8 cellular contexts compared by ENCODE assay signal in the genomic region with DNA sequence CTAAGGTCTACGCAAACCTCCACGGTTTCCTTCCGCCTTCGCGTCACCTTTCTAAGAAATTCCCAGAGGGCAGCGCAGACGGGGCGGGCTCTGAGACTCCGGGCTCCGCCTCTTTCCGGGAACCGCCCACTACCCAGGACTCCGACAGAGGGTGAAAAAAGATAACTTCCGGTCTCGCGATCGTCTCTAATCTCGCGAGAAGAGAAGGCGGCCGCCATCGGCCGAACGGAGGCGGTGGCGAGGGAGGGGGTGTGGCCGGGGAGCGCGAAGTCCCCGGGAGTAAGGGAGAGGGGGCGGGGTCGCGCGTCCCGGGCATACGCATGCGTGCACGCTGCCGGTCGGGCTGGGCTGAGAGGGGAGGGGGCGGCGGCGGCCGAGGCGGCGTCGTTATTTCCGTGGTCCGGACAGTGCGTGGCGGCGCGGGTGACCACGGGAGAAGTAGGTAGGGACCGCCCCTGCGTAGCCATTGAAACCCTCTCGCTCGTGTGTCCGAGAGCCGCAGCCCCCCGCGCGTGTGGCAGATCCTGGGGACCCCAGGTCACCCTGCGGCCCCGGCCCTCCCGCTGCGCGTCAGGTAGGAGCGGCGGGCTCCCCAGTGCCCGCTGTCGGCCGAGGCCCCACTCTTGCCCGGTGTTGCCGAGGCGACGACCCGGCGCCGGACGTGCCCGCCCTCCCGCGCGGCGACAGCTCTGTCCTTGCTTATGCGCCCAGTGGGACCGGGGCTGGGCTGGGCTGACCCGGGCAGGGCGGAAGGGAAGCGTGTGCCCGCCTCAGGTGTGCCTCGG. TPM values are rescaled to one million over a fixed set of nuclear protein-coding genes. Genes with fewer than 3 reads are reported as not detected.
DNase-seq lines count a peak whose midpoint lies in the region; ATAC-seq and TF ChIP-seq lines count a peak whose summit lies in the region.

A gene (plus strand): TSS at position 315 of the 785 bp plus-strand sequence. CDS start 1,014 bp downstream, outside the sequence.

- H3K36me3 ChIP-seq in smooth muscle cell (ENCODE audit: low read depth): peaks cover 5% of the 10 kb centered on the region

- H3K27ac Mint-ChIP-seq in WTC11: peak within 1 kb of the TSS; percentile 100

- H3K4me3 ChIP-seq in AG04449 (ENCODE audit: low read depth, low read length): peak within 1 kb of the TSS; percentile 79
- peak within 1 kb of the TSS; percentile 84 to 96 for H3K4me3 ChIP-seq in cardiac fibroblast (replicated peaks in 1 of 2; ENCODE audit: low read depth in 2 of 2, low read length in 2 of 2)
- H3K4me3 ChIP-seq in smooth muscle cell: peak within 1 kb of the TSS; percentile 96

- H3K4me2 ChIP-seq in smooth muscle cell: peak within 1 kb of the TSS; percentile 100

- 1% methylated on average over 57 of the region's 93 CpGs for WGBS in smooth muscle cell (ENCODE audit: low lambda C conversion rate)

- peaks cover 49% of the 10 kb centered on the region for H3K79me2 ChIP-seq in smooth muscle cell (ENCODE audit: low read depth)

- TF ChIP-seq CTCF in AG04449 (IDR thresholded peaks at IDR 0.05; ENCODE audit: insufficient read depth, low read length, missing control alignments) (no peak), WTC11 (IDR thresholded peaks at IDR 0.05) (no peak), cardiac fibroblast (IDR thresholded peaks at IDR 0.05; ENCODE audit: low read depth, low read length) (no peak), smooth muscle cell (IDR thresholded peaks at IDR 0.05; ENCODE audit: borderline replicate concordance, insufficient read depth, poor library complexity, severe bottlenecking) (no peak)

- no peak within 1 kb of the TSS; the same call in 1 of the 2 replicates for H3K4me3 Mint-ChIP-seq in WTC11

- DNase-seq in AG04449 (ENCODE audit: low read depth, low spot score) (peak; percentile 78), NCI-H226 (peak; percentile 93), WTC11 (ENCODE audit: low spot score) (peak; percentile 99), cardiac fibroblast (ENCODE audit: low read depth in 2 of 2) (peak; percentile 99), iPS-NIHi11 (ENCODE audit: low spot score) (peak; percentile 100), smooth muscle cell (lab: John Stamatoyannopoulos, UW; ENCODE audit: unreplicated experiment) (peak; percentile 95)

- POLR2A ChIA-PET in AG04449 (lab: Yijun Ruan, JAX): no interaction called here
- POLR2A ChIA-PET in WTC11 (lab: Charles Lee): no interaction called here

- H3K9me3 Mint-ChIP-seq in WTC11: peaks cover 3% of the 10 kb centered on the region; the same call in 1 of the 2 replicates

- peak within 1 kb of the TSS; percentile 97 for H3K9ac ChIP-seq in smooth muscle cell (ENCODE audit: low read depth)

- peaks cover 13% of the 10 kb centered on the region for H4K20me1 ChIP-seq in smooth muscle cell (ENCODE audit: low read depth)

- H3K27ac ChIP-seq in smooth muscle cell (ENCODE audit: low read depth): peak within 1 kb of the TSS; percentile 91

- peak within 1 kb of the TSS; percentile 97 for H2AFZ ChIP-seq in smooth muscle cell (ENCODE audit: low read depth)

- CTCF ChIA-PET in AG04449 (lab: Yijun Ruan, JAX) (no interaction called here), WTC11 (lab: Charles Lee) (interaction anchor here (1.2 to 1.4 kb wide), 2 partner anchors 13 to 116 kb away, joined by 3 to 7 read pairs; no protein-coding TSS in a partner anchor)

- no peaks in the 10 kb centered on the region for H3K27me3 Mint-ChIP-seq in WTC11 (ENCODE audit: low read depth)

- H3K9me3 ChIP-seq in smooth muscle cell (replicated peaks; ENCODE audit: low read depth): no peaks in the 10 kb centered on the region

- H3K27me3 ChIP-seq in smooth muscle cell (ENCODE audit: low read depth): no peaks in the 10 kb centered on the region

- ATAC-seq in GM18907 (IDR thresholded peaks at IDR 0.05; ENCODE audit: unreplicated experiment) (peak; percentile 91), HG03175 (IDR thresholded peaks at IDR 0.05; ENCODE audit: unreplicated experiment) (peak; percentile 90), WTC11 (peak; percentile 93)

- peaks cover 21% of the 10 kb centered on the region for H3K4me1 ChIP-seq in smooth muscle cell (ENCODE audit: low read depth)

- peaks cover 2% of the 10 kb centered on the region for H3K36me3 Mint-ChIP-seq in WTC11

- H3K4me1 Mint-ChIP-seq in WTC11: peaks cover 2% of the 10 kb centered on the region; the same call in 1 of the 2 replicates

- peaks cover 5% of the 10 kb centered on the region for H3F3A ChIP-seq in smooth muscle cell (ENCODE audit: low read depth)

TF ChIP-seq in WTC11, 78 proteins besides CTCF, POLR2A, EP300 and RAD21 (continues in another document):
- no peak for TF ChIP-seq KAT7 (CRISPR knock-in tag; IDR thresholded peaks at IDR 0.05; ENCODE audit: borderline replicate concordance)
- no peak for TF ChIP-seq IRF2 (CRISPR knock-in tag; IDR thresholded peaks at IDR 0.05; ENCODE audit: borderline replicate concordance, low read depth)
- TF ChIP-seq ZNF671 (CRISPR knock-in tag; IDR thresholded peaks at IDR 0.05): no peak
- TF ChIP-seq TCF7 (CRISPR knock-in tag; IDR thresholded peaks at IDR 0.05; ENCODE audit: low read depth): 0 out of 2 replicates have a peak, but pooled peaks have one; percentile 64
- TF ChIP-seq FOXJ3 (CRISPR knock-in tag; IDR thresholded peaks at IDR 0.05; ENCODE audit: borderline replicate concordance): no peak
- no peak for TF ChIP-seq TP53 (CRISPR knock-in tag; IDR thresholded peaks at IDR 0.05)
- no peak for TF ChIP-seq ELF4 (CRISPR knock-in tag; IDR thresholded peaks at IDR 0.05; ENCODE audit: low read depth)
- TF ChIP-seq, protein P1, sequence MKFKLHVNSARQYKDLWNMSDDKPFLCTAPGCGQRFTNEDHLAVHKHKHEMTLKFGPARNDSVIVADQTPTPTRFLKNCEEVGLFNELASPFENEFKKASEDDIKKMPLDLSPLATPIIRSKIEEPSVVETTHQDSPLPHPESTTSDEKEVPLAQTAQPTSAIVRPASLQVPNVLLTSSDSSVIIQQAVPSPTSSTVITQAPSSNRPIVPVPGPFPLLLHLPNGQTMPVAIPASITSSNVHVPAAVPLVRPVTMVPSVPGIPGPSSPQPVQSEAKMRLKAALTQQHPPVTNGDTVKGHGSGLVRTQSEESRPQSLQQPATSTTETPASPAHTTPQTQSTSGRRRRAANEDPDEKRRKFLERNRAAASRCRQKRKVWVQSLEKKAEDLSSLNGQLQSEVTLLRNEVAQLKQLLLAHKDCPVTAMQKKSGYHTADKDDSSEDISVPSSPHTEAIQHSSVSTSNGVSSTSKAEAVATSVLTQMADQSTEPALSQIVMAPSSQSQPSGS (CRISPR knock-in tag; IDR thresholded peaks at IDR 0.05; ENCODE audit: borderline replicate concordance, low read depth): no peak
- TF ChIP-seq, protein P2, sequence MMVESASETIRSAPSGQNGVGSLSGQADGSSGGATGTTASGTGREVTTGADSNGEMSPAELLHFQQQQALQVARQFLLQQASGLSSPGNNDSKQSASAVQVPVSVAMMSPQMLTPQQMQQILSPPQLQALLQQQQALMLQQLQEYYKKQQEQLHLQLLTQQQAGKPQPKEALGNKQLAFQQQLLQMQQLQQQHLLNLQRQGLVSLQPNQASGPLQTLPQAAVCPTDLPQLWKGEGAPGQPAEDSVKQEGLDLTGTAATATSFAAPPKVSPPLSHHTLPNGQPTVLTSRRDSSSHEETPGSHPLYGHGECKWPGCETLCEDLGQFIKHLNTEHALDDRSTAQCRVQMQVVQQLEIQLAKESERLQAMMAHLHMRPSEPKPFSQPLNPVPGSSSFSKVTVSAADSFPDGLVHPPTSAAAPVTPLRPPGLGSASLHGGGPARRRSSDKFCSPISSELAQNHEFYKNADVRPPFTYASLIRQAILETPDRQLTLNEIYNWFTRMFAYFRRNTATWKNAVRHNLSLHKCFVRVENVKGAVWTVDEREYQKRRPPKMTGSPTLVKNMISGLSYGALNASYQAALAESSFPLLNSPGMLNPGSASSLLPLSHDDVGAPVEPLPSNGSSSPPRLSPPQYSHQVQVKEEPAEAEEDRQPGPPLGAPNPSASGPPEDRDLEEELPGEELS (CRISPR knock-in tag; IDR thresholded peaks at IDR 0.05): no peak; the same call in 1 of the 2 replicates
- TF ChIP-seq, protein P3, sequence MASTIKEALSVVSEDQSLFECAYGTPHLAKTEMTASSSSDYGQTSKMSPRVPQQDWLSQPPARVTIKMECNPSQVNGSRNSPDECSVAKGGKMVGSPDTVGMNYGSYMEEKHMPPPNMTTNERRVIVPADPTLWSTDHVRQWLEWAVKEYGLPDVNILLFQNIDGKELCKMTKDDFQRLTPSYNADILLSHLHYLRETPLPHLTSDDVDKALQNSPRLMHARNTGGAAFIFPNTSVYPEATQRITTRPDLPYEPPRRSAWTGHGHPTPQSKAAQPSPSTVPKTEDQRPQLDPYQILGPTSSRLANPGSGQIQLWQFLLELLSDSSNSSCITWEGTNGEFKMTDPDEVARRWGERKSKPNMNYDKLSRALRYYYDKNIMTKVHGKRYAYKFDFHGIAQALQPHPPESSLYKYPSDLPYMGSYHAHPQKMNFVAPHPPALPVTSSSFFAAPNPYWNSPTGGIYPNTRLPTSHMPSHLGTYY (CRISPR knock-in tag; IDR thresholded peaks at IDR 0.05): no peak
- TF ChIP-seq ZBTB21 (CRISPR knock-in tag; IDR thresholded peaks at IDR 0.05; ENCODE audit: borderline replicate concordance): no peak
- TF ChIP-seq EMX1 (CRISPR knock-in tag; IDR thresholded peaks at IDR 0.05): no peak
- no peak for TF ChIP-seq NFYB (CRISPR knock-in tag; conservative IDR thresholded peaks at IDR 0.05; ENCODE audit: low read depth)
- TF ChIP-seq NFATC4 (CRISPR knock-in tag; IDR thresholded peaks at IDR 0.05): no peak
- TF ChIP-seq, protein P4, sequence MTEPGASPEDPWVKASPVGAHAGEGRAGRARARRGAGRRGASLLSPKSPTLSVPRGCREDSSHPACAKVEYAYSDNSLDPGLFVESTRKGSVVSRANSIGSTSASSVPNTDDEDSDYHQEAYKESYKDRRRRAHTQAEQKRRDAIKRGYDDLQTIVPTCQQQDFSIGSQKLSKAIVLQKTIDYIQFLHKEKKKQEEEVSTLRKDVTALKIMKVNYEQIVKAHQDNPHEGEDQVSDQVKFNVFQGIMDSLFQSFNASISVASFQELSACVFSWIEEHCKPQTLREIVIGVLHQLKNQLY (CRISPR knock-in tag; IDR thresholded peaks at IDR 0.05): no peak
- TF ChIP-seq TEAD4 (CRISPR knock-in tag; IDR thresholded peaks at IDR 0.05): no peak
- TF ChIP-seq FOXK1 (CRISPR knock-in tag; IDR thresholded peaks at IDR 0.05): peak; percentile 12; the same call in 1 of the 2 replicates
- TF ChIP-seq, protein P5, sequence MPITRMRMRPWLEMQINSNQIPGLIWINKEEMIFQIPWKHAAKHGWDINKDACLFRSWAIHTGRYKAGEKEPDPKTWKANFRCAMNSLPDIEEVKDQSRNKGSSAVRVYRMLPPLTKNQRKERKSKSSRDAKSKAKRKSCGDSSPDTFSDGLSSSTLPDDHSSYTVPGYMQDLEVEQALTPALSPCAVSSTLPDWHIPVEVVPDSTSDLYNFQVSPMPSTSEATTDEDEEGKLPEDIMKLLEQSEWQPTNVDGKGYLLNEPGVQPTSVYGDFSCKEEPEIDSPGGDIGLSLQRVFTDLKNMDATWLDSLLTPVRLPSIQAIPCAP (CRISPR knock-in tag; IDR thresholded peaks at IDR 0.05): no peak
- no peak for TF ChIP-seq JUN (CRISPR knock-in tag; IDR thresholded peaks at IDR 0.05)

RNA-seq across cellular contexts. Expression of the gene that starts here (rescaled TPM):
- total RNA-seq in WTC11 (2021): 30.9 to 34.7 TPM (median 31.0 TPM) in 3 replicates
- 26.4 and 39.2 TPM in 2 replicates for total RNA-seq in smooth muscle cell
- 14.9 and 20.1 TPM in 2 replicates for polyA plus RNA-seq in smooth muscle cell

Comparison
In these comparisons a context has a peak if more than half of its experiments do, and no peak if none do; other contexts are left out.
1. Peak in every context shown above with its lines: DNase-seq, ATAC-seq, H3K4me3 ChIP-seq and H3K27ac ChIP-seq.